Comparison of ENCODE assay signal across 21 cellular contexts in the genomic region with DNA sequence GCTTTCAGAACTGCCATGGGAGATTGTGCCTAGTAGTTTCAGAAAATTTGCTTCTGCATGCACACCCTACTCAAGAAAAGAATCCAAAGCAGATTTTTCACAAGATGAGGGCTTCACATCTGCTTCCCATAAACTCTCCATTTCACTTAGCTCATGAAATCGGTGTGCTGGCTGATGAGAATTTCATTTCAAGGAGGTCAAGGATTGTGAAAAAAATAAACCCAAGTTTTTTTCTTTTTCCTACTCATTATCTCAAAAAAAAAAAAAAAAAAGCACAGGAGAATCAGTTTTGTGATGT. TPM values are rescaled to one million over a fixed set of nuclear protein-coding genes. Genes with fewer than 3 reads are reported as not detected.
"Had no signal": no experiment of that assay in that cellular context is flagged by ENCODE, and none has a peak within 500 bp of the region (broad histone marks: within the 10 kb centered on the region; RNA-seq: fewer than 3 reads in every experiment).

No MANE protein-coding gene starts in this region.

- H3K27ac Mint-ChIP-seq: activated B cell treated with CpG ODN at 0.5 μM for 24 hours; activated CD4-positive, alpha-beta T cell treated with anti-CD3 and anti-CD28 coated beads, Interleukin-2, amount 10 ng/mL, durations not matched to agents 24 days and 14 days; activated naive CD4-positive, alpha-beta T cell treated with anti-CD3 and anti-CD28 coated beads, Interleukin-2, amount 50 U/mL, for 24 hours; activated T-helper 2 cell treated with anti-CD3 and anti-CD28 coated beads, Interferon-gamma antibody, Interleukin-2, Interleukin-4, amounts not matched to agents 10 μg/mL and 5 μg/mL and 100 μg/mL, durations not matched to agents 14 hours and 24 hours and 36 hours; dendritic cell treated with granulocyte-macrophage colony-stimulating factor and Interleukin-4, amounts not matched to agents 40 ng/mL and 50 ng/mL, for 4 days; effector memory CD8-positive, alpha-beta T cell; stimulated activated memory B cell treated with anti-CD40 and anti-IgM and Interleukin-4, amounts not matched to agents 10 μg/mL and 1 μg/mL and 100 μg/mL, for 72 hours; T-helper 17 cell had no signal

- H3K4me3 Mint-ChIP-seq: activated B cell treated with CpG ODN at 0.5 μM for 24 hours; activated CD4-positive, alpha-beta T cell treated with anti-CD3 and anti-CD28 coated beads, Interleukin-2, amount 10 ng/mL, durations not matched to agents 24 days and 14 days; activated naive CD4-positive, alpha-beta T cell treated with anti-CD3 and anti-CD28 coated beads, Interleukin-2, amount 50 U/mL, for 24 hours; dendritic cell treated with granulocyte-macrophage colony-stimulating factor and Interleukin-4, amounts not matched to agents 40 ng/mL and 50 ng/mL, for 4 days; effector memory CD8-positive, alpha-beta T cell; stimulated activated memory B cell treated with anti-CD40 and anti-IgM and Interleukin-4, amounts not matched to agents 10 μg/mL and 1 μg/mL and 100 μg/mL, for 72 hours; T-helper 17 cell had no signal

- H3K4me3 ChIP-seq: body of pancreas, gastroesophageal sphincter had no signal

- DNase-seq: activated B cell treated with CpG ODN at 0.5 μM for 24 hours; activated CD4-positive, alpha-beta T cell treated with anti-CD3 and anti-CD28 coated beads, Interleukin-2, amount 10 ng/mL, durations not matched to agents 24 days and 14 days; activated T-cell treated with anti-CD3 and anti-CD28 coated beads for 4 hours; amniotic stem cell; body of pancreas; effector memory CD8-positive, alpha-beta T cell; kidney; left ventricle myocardium superior; posterior cingulate gyrus; right cardiac atrium; substantia nigra; T-helper 17 cell; trophoblast cell had no signal

- ATAC-seq: body of pancreas; effector memory CD8-positive, alpha-beta T cell; gastroesophageal sphincter; left ventricle myocardium superior; right cardiac atrium; stimulated activated memory B cell treated with anti-CD40 and anti-IgM and Interleukin-4, amounts not matched to agents 10 μg/mL and 1 μg/mL and 100 μg/mL, for 72 hours; T-helper 17 cell had no signal

- H3K4me1 Mint-ChIP-seq: activated B cell treated with CpG ODN at 0.5 μM for 24 hours; activated CD4-positive, alpha-beta T cell treated with anti-CD3 and anti-CD28 coated beads, Interleukin-2, amount 10 ng/mL, durations not matched to agents 24 days and 14 days; activated naive CD4-positive, alpha-beta T cell treated with anti-CD3 and anti-CD28 coated beads, Interleukin-2, amount 50 U/mL, for 24 hours; stimulated activated memory B cell treated with anti-CD40 and anti-IgM and Interleukin-4, amounts not matched to agents 10 μg/mL and 1 μg/mL and 100 μg/mL, for 72 hours; T-helper 17 cell had no signal

- H3K27ac ChIP-seq: neutrophil had no signal

- H3K9me3 Mint-ChIP-seq: activated B cell treated with CpG ODN at 0.5 μM for 24 hours; activated CD4-positive, alpha-beta T cell treated with anti-CD3 and anti-CD28 coated beads, Interleukin-2, amount 10 ng/mL, durations not matched to agents 24 days and 14 days; activated naive CD4-positive, alpha-beta T cell treated with anti-CD3 and anti-CD28 coated beads, Interleukin-2, amount 50 U/mL, for 24 hours; activated T-helper 2 cell treated with anti-CD3 and anti-CD28 coated beads, Interferon-gamma antibody, Interleukin-2, Interleukin-4, amounts not matched to agents 10 μg/mL and 5 μg/mL and 100 μg/mL, durations not matched to agents 14 hours and 24 hours and 36 hours; dendritic cell treated with granulocyte-macrophage colony-stimulating factor and Interleukin-4, amounts not matched to agents 40 ng/mL and 50 ng/mL, for 4 days; effector memory CD8-positive, alpha-beta T cell; stimulated activated memory B cell treated with anti-CD40 and anti-IgM and Interleukin-4, amounts not matched to agents 10 μg/mL and 1 μg/mL and 100 μg/mL, for 72 hours had no signal

- H3K36me3 ChIP-seq: gastroesophageal sphincter, neutrophil had no signal

- H3K36me3 Mint-ChIP-seq: activated naive CD4-positive, alpha-beta T cell treated with anti-CD3 and anti-CD28 coated beads, Interleukin-2, amount 50 U/mL, for 24 hours; stimulated activated memory B cell treated with anti-CD40 and anti-IgM and Interleukin-4, amounts not matched to agents 10 μg/mL and 1 μg/mL and 100 μg/mL, for 72 hours had no signal

- H3K27me3 Mint-ChIP-seq: dendritic cell treated with granulocyte-macrophage colony-stimulating factor and Interleukin-4, amounts not matched to agents 40 ng/mL and 50 ng/mL, for 4 days; stimulated activated memory B cell treated with anti-CD40 and anti-IgM and Interleukin-4, amounts not matched to agents 10 μg/mL and 1 μg/mL and 100 μg/mL, for 72 hours had no signal

- H3K27me3 ChIP-seq: body of pancreas, gastroesophageal sphincter, neutrophil had no signal

- H3K9me3 ChIP-seq: body of pancreas, gastroesophageal sphincter, neutrophil had no signal

RNA-seq across cellular contexts. Expression of a gene that starts 3.4 kb away (rescaled TPM):
- total RNA-seq: activated B cell treated with CpG ODN at 0.5 μM for 24 hours; activated CD4-positive, alpha-beta T cell treated with anti-CD3 and anti-CD28 coated beads, Interleukin-2, amount 10 ng/mL, durations not matched to agents 24 days and 14 days; activated CD8-positive, alpha-beta memory T cell treated with anti-CD3 and anti-CD28 coated beads for 36 hours; activated T-helper 2 cell treated with anti-CD3 and anti-CD28 coated beads, Interferon-gamma antibody, Interleukin-2, Interleukin-4, amounts not matched to agents 10 μg/mL and 5 μg/mL and 100 μg/mL, durations not matched to agents 14 hours and 24 hours and 36 hours; body of pancreas; kidney; left ventricle myocardium superior; myocyte; right cardiac atrium; T-helper 17 cell had no signal
